In genomic region chrX:139196890-139197289, GRCh38 we compare ENCODE assay signal across 24 cellular contexts.
DNase-seq lines count a peak whose midpoint lies in the region; ATAC-seq and TF ChIP-seq lines count a peak whose summit lies in the region.
"Had no signal": no experiment of that assay in that cellular context is flagged by ENCODE, and none has a peak within 500 bp of the region (broad histone marks: within the 10 kb centered on the region; RNA-seq: fewer than 3 reads in every experiment).

No MANE protein-coding gene starts in this region.

- H3K56ac ChIP-seq in mesendoderm (ENCODE audit: low read length), result no peak overlapping the region

- intact Hi-C loops in A673 (cut with micrococcal nuclease; ENCODE audit: unreplicated experiment), result no loop called here

- H3K9ac ChIP-seq in mesendoderm (ENCODE audit: low read length) (no peak overlapping the region), GM23248 (no peak overlapping the region)

- BruUV-seq in A673 (replicated peaks; lab: Mats Ljungman, UMichigan), result no TSS peak

- CTCF ChIA-PET in A673 (lab: Charles Lee), result interaction anchor here (0.5 kb wide), 1 partner anchor 360 kb away, joined by 3 read pairs; no protein-coding TSS in a partner anchor

- DNase-seq in A673 (ENCODE audit: low spot score), result no peak
- peak; percentile 21 for DNase-seq in OCI-M1 (lab: John Stamatoyannopoulos, UW)
- peak; percentile 30 for DNase-seq in mesendoderm
- no peak for DNase-seq in activated CD4-positive, alpha-beta T cell treated with anti-CD3 and anti-CD28 coated beads, Interleukin-2, amount 50 U/mL, for 48 hours
- no peak for DNase-seq in GM23248
- DNase-seq: 8988T; BE2C; Caco-2; CD4-positive, alpha-beta T cell; DMS153; EL; IMR-90; Kasumi-1; MG63; NCI-H1092 treated with DMSO at 0.1 percent for 48 hours; NCI-H146; NCI-H2029 treated with DMSO at 0.1 percent for 48 hours; NCI-H774; T-helper 17 cell had no signal

- ATAC-seq in HG02938 (IDR thresholded peaks at IDR 0.05; ENCODE audit: unreplicated experiment) (peak; percentile 40), HG03175 (IDR thresholded peaks at IDR 0.05; ENCODE audit: unreplicated experiment) (no peak), SK-N-SH treated with all-trans-retinoic acid at 6 μM for 48 hours (no peak)
- ATAC-seq: T-helper 17 cell had no signal

- 0 out of 2 replicates have a peak, but pooled peaks have one; percentile 9 for TF ChIP-seq CTCF in A673 (conservative IDR thresholded peaks at IDR 0.05; ENCODE audit: low read depth, low read length)

- no peak overlapping the region for H3K4ac ChIP-seq in mesendoderm (ENCODE audit: low read depth, low read length)

- H3K23ac ChIP-seq in mesendoderm (ENCODE audit: low read length), result no peak overlapping the region

- H3K36me3 ChIP-seq in A673 (ENCODE audit: insufficient read depth, low read length, poor library complexity, severe bottlenecking), result no peaks in the 10 kb centered on the region
- H3K36me3 ChIP-seq in mesendoderm (ENCODE audit: control insufficient read depth, insufficient read depth, low read length), result no peaks in the 10 kb centered on the region
- no peaks in the 10 kb centered on the region for H3K36me3 ChIP-seq in GM23248 (ENCODE audit: low read depth)
- H3K36me3 ChIP-seq: BE2C, MG63 had no signal

- no peak overlapping the region for H2BK120ac ChIP-seq in mesendoderm (ENCODE audit: low read depth, low read length)

- H3K9me3 ChIP-seq in A673 (ENCODE audit: low read depth, low read length, poor library complexity, severe bottlenecking), result no peaks in the 10 kb centered on the region
- no peaks in the 10 kb centered on the region for H3K9me3 ChIP-seq in GM23248 (ENCODE audit: low read depth)
- H3K9me3 ChIP-seq: BE2C, Caco-2, MG63 had no signal

- H4K5ac ChIP-seq in mesendoderm (ENCODE audit: low read length), result no peak overlapping the region

- H3K4me1 ChIP-seq in A673 (ENCODE audit: insufficient read depth, low read length, poor library complexity, severe bottlenecking), result no peaks in the 10 kb centered on the region
- H3K4me1 ChIP-seq in mesendoderm (ENCODE audit: control insufficient read depth, low read depth, low read length), result no peaks in the 10 kb centered on the region
- no peaks in the 10 kb centered on the region for H3K4me1 ChIP-seq in GM23248 (ENCODE audit: insufficient read depth)
- H3K4me1 ChIP-seq: BE2C had no signal

- no peak overlapping the region for H2BK15ac ChIP-seq in mesendoderm (replicated peaks; ENCODE audit: low read depth)

- no peak overlapping the region for H3K18ac ChIP-seq in mesendoderm (ENCODE audit: low read length)

- H4K8ac ChIP-seq in mesendoderm (ENCODE audit: low read depth, low read length), result no peak overlapping the region

- no peaks in the 10 kb centered on the region for H3K79me1 ChIP-seq in mesendoderm (ENCODE audit: low read length)

- H3K4me2 ChIP-seq in mesendoderm (ENCODE audit: low read length) (no peak overlapping the region), GM23248 (ENCODE audit: unreplicated experiment) (no peak overlapping the region)

- WGBS in mesendoderm (ENCODE audit: extremely low coverage, insufficient coverage, low lambda C conversion rate), result no CpG with 5 or more reads among the region's 3 CpGs
- 96% methylated on average over 3 of the region's 3 CpGs for WGBS in GM23248 (ENCODE audit: low coverage in 1 of 2, low lambda C conversion rate in 2 of 2, missing lambda C conversion rate in 2 of 2), 2 experiments

- no peaks in the 10 kb centered on the region for H3K79me2 ChIP-seq in mesendoderm (ENCODE audit: control insufficient read depth, insufficient read depth, low read length)
- H3K79me2 ChIP-seq in GM23248 (ENCODE audit: insufficient read depth), result no peaks in the 10 kb centered on the region

- H4K20me1 ChIP-seq in GM23248 (ENCODE audit: insufficient read depth), result no peaks in the 10 kb centered on the region

- no peak overlapping the region for H2AK5ac ChIP-seq in mesendoderm (ENCODE audit: low read length)

- POLR2A ChIA-PET in A673 (lab: Charles Lee; ENCODE audit: low non-redundant PET), result no interaction called here

- no peaks in the 10 kb centered on the region for H3K27me3 ChIP-seq in A673 (replicated peaks; ENCODE audit: insufficient read depth, low read depth, low read length, poor library complexity)
- no peaks in the 10 kb centered on the region for H3K27me3 ChIP-seq in mesendoderm (ENCODE audit: insufficient read depth, low read length, poor library complexity)
- no peaks in the 10 kb centered on the region for H3K27me3 ChIP-seq in GM23248 (replicated peaks; ENCODE audit: insufficient read depth)
- H3K27me3 ChIP-seq: BE2C, MG63 had no signal

- no peaks in the 10 kb centered on the region for H3K9me2 ChIP-seq in GM23248 (ENCODE audit: insufficient read depth)

- H3K27ac ChIP-seq in A673 (ENCODE audit: low read depth, low read length, poor library complexity, severe bottlenecking), result no peak overlapping the region
- no peak overlapping the region for H3K27ac ChIP-seq in mesendoderm (ENCODE audit: low read depth, low read length)
- H3K27ac ChIP-seq in GM23248, result no peak overlapping the region
- H3K27ac ChIP-seq: HL-60, RWPE1 had no signal

- H2AFZ ChIP-seq in GM23248, result no peak overlapping the region

- in situ Hi-C loops in GM23248 (cut with MboI), result no loop called here

- H2BK5ac ChIP-seq in mesendoderm (ENCODE audit: low read length), result no peak overlapping the region

- H3F3A ChIP-seq in GM23248 (ENCODE audit: insufficient read depth), result peaks cover 11% of the 10 kb centered on the region; the same call in 1 of the 2 replicates

- no peak overlapping the region for H3K4me3 ChIP-seq in A673 (ENCODE audit: low read depth, low read length, poor library complexity, severe bottlenecking)
- H3K4me3 ChIP-seq in mesendoderm (ENCODE audit: low read length), result no peak overlapping the region
- H3K4me3 ChIP-seq in GM23248, result no peak overlapping the region
- H3K4me3 ChIP-seq: MG63 had no signal

TF ChIP-seq in SK-N-SH treated with all-trans-retinoic acid at 6 μM for 48 hours, 23 proteins besides CTCF, POLR2A, EP300 and RAD21:
- TF ChIP-seq ZFP30 (CRISPR knock-in tag; IDR thresholded peaks at IDR 0.05), result no peak
- TF ChIP-seq TOX (CRISPR knock-in tag; IDR thresholded peaks at IDR 0.05; ENCODE audit: borderline replicate concordance), result no peak
- TF ChIP-seq ZNF565 (CRISPR knock-in tag; conservative IDR thresholded peaks at IDR 0.05; ENCODE audit: low read depth), result no peak
- no peak for TF ChIP-seq TSHZ2 (CRISPR knock-in tag; IDR thresholded peaks at IDR 0.05)
- TF ChIP-seq ARNTL (CRISPR knock-in tag; IDR thresholded peaks at IDR 0.05; ENCODE audit: borderline replicate concordance, low read depth), result no peak

Comparison
In these comparisons a context has a peak if more than half of its experiments do, and no peak if none do; other contexts are left out.
1. DNase-seq: peak in OCI-M1 (single experiment) and mesendoderm (single experiment); none in A673 (single experiment), activated CD4-positive, alpha-beta T cell treated with anti-CD3 and anti-CD28 coated beads, Interleukin-2, amount 50 U/mL, for 48 hours (0 of 2) and GM23248 (single experiment).